8 cellular contexts compared by ENCODE assay signal in the genomic region with DNA sequence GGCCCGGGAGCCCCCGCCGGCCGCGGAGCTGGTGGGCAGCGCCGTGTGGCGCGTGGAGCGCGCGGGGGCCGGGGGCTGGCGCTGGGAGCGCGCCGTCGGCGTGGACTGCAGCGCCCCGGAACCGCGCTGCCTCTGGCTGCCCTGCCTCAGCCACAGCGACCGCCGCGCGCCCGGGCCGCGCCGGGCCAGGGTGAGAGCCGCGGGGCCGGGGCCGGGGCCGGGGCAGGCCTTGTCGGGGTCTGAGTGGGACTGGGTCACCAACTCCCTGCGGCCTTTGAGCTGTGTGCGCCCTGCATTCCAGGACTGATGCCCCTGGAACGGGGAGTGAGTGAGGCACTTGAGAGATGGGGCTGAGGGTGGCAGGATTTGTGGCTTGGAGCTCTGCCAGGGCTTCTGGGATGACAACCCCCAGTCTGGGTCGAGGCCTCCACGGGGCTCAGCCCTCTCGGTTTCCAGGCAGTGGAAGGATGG. TPM values are rescaled to one million over a fixed set of nuclear protein-coding genes. Genes with fewer than 3 reads are reported as not detected.
DNase-seq lines count a peak whose midpoint lies in the region; ATAC-seq and TF ChIP-seq lines count a peak whose summit lies in the region.

No MANE protein-coding gene starts in this region.

- peak overlapping the region; percentile 64 for H3K4me3 ChIP-seq in fibroblast of mammary gland (ENCODE audit: control insufficient read depth, low read depth, low read length)
- H3K4me3 ChIP-seq in retinal pigment epithelial cell (ENCODE audit: low read length) = peak overlapping the region; percentile 70

- ATAC-seq in GM21786 (IDR thresholded peaks at IDR 0.05; ENCODE audit: unreplicated experiment) = no peak

- TF ChIP-seq CTCF in fibroblast of mammary gland (conservative IDR thresholded peaks at IDR 0.05; ENCODE audit: control insufficient read depth, insufficient read depth, low read depth, low read length) (no peak), retinal pigment epithelial cell (conservative IDR thresholded peaks at IDR 0.05; ENCODE audit: low read depth, low read length) (no peak)

- in situ Hi-C loops in G401 (cut with HindIII; ENCODE audit: low sequenced_read_pairs) = no loop called here

- peak; percentile 36 for DNase-seq in G401 (ENCODE audit: low spot score)
- peak; percentile 56 for DNase-seq in RPMI8226
- peak; percentile 41 for DNase-seq in fibroblast of mammary gland (ENCODE audit: low read depth)
- no peak for DNase-seq in retinal pigment epithelial cell (ENCODE audit: low read depth)
- no peak for DNase-seq in HPDE6-E6E7 (ENCODE audit: extremely low spot score)
- no peak for DNase-seq in GDM1 (lab: John Stamatoyannopoulos, UW)
- DNase-seq in NCI-H128 (lab: John Stamatoyannopoulos, UW; ENCODE audit: unreplicated experiment) = no peak

RNA-seq across cellular contexts. Expression of a gene that starts 25.7 kb away (rescaled TPM):
- total RNA-seq in G401 (2014; rRNA removed; shearing (Covaris generic)) = 2.4 and 6.4 TPM in 2 replicates

Comparison
In these comparisons a context has a peak if more than half of its experiments do, and no peak if none do; other contexts are left out.
1. DNase-seq: peak in G401 (single experiment), RPMI8226 (single experiment) and fibroblast of mammary gland (single experiment); none in retinal pigment epithelial cell (single experiment), HPDE6-E6E7 (single experiment), GDM1 (single experiment) and NCI-H128 (single experiment).